ENCODE assay signal across 22 cellular contexts in genomic region chr4:126777649-126778048, GRCh38.
A peak's percentile ranks its signal among the peaks of the same experiment; 100 is the strongest.
DNase-seq lines count a peak whose midpoint lies in the region; ATAC-seq and TF ChIP-seq lines count a peak whose summit lies in the region.
"Had no signal": no experiment of that assay in that cellular context is flagged by ENCODE, and none has a peak within 500 bp of the region (broad histone marks: within the 10 kb centered on the region; RNA-seq: fewer than 3 reads in every experiment).

No MANE protein-coding gene starts in this region.

- intact Hi-C loops in left cardiac atrium (cut with DNase I) = no loop called here
- intact Hi-C loops in lower leg skin (cut with DNase I; ENCODE audit: low total_unique reads) = no loop called here

- no peaks in the 10 kb centered on the region for H3K36me3 Mint-ChIP-seq in osteocyte (ENCODE audit: unreplicated experiment)
- H3K36me3 Mint-ChIP-seq in endothelial cell (ENCODE audit: low read depth, unreplicated experiment) = no peaks in the 10 kb centered on the region
- H3K36me3 Mint-ChIP-seq: stimulated activated memory B cell treated with anti-CD40 and anti-IgM and Interleukin-4, amounts not matched to agents 10 μg/mL and 1 μg/mL and 100 μg/mL, for 72 hours had no signal

- 32 to 43% methylated on average over 1 of the region's 1 CpG for WGBS in lower leg skin, 2 donors

- no peak for TF ChIP-seq POLR2A in lower leg skin (IDR thresholded peaks at IDR 0.05)

- ATAC-seq in SK-N-SH treated with all-trans-retinoic acid at 6 μM for 48 hours = peak; percentile 86
- ATAC-seq in left cardiac atrium = no peak
- ATAC-seq: activated T-cell treated with anti-CD3 and anti-CD28 coated beads, Interleukin-2, amount 50 U/mL, for 4 hours; natural killer cell treated with Interleukin-12 subunit alpha and Interleukin-12 subunit beta and Interleukin-15 and Interleukin-18, amount 100 ng/mL, for 72 hours; stimulated activated memory B cell treated with anti-CD40 and anti-IgM and Interleukin-4, amounts not matched to agents 10 μg/mL and 1 μg/mL and 100 μg/mL, for 72 hours had no signal

- H3K27me3 Mint-ChIP-seq in osteocyte (ENCODE audit: unreplicated experiment) (no peaks in the 10 kb centered on the region), endothelial cell (ENCODE audit: unreplicated experiment) (peaks cover 1% of the 10 kb centered on the region)
- H3K27me3 Mint-ChIP-seq: activated CD4-positive, alpha-beta T cell treated with anti-CD3 and anti-CD28 coated beads, Interleukin-2, amount 10 ng/mL, durations not matched to agents 7 days and 5 days; CD4-positive, alpha-beta T cell; natural killer cell treated with Interleukin-12 subunit alpha and Interleukin-12 subunit beta and Interleukin-15 and Interleukin-18, amount 100 ng/mL, for 72 hours; stimulated activated memory B cell treated with anti-CD40 and anti-IgM and Interleukin-4, amounts not matched to agents 10 μg/mL and 1 μg/mL and 100 μg/mL, for 72 hours had no signal

- H3K4me1 Mint-ChIP-seq in osteocyte (ENCODE audit: unreplicated experiment) (peaks cover 24% of the 10 kb centered on the region), endothelial cell (ENCODE audit: unreplicated experiment) (no peaks in the 10 kb centered on the region)
- H3K4me1 Mint-ChIP-seq: activated CD4-positive, alpha-beta T cell treated with anti-CD3 and anti-CD28 coated beads, Interleukin-2, amount 10 ng/mL, durations not matched to agents 7 days and 5 days; stimulated activated memory B cell treated with anti-CD40 and anti-IgM and Interleukin-4, amounts not matched to agents 10 μg/mL and 1 μg/mL and 100 μg/mL, for 72 hours had no signal

- TF ChIP-seq CTCF in epithelial cell of proximal tubule (conservative IDR thresholded peaks at IDR 0.05; ENCODE audit: low read depth, low read length) (no peak), osteocyte (IDR thresholded peaks at IDR 0.05) (no peak), endothelial cell (IDR thresholded peaks at IDR 0.05; ENCODE audit: unreplicated experiment) (no peak), lower leg skin (IDR thresholded peaks at IDR 0.05) (no peak)

- no peaks in the 10 kb centered on the region for H3K9me3 Mint-ChIP-seq in osteocyte (ENCODE audit: unreplicated experiment)
- no peaks in the 10 kb centered on the region for H3K9me3 Mint-ChIP-seq in endothelial cell (ENCODE audit: unreplicated experiment)
- H3K9me3 Mint-ChIP-seq: activated CD4-positive, alpha-beta T cell treated with anti-CD3 and anti-CD28 coated beads, Interleukin-2, amount 10 ng/mL, durations not matched to agents 7 days and 5 days; activated T-cell treated with anti-CD3 and anti-CD28 coated beads, Interleukin-2, amount 50 U/mL, for 4 hours had no signal

- DNase-seq in GM04504 (ENCODE audit: low read depth) (peak; percentile 64), epithelial cell of proximal tubule (ENCODE audit: low read depth) (no peak), osteocyte (ENCODE audit: extremely low spot score, unreplicated experiment) (no peak), left cardiac atrium (no peak), endothelial cell (ENCODE audit: low spot score) (no peak), lower leg skin (ENCODE audit: low spot score in 2 of 2) (no peak)
- no peak for DNase-seq in activated CD4-positive, CD25-positive, alpha-beta regulatory T cell treated with anti-CD3 and anti-CD28 coated beads, Interleukin-2, amount 50 U/mL, for 72 hours
- DNase-seq: activated CD4-positive, alpha-beta T cell treated with anti-CD3 and anti-CD28 coated beads, Interleukin-2, amount 10 ng/mL, durations not matched to agents 7 days and 5 days; activated T-cell treated with anti-CD3 and anti-CD28 coated beads, Interleukin-2, amount 50 U/mL, for 4 hours; amygdala; CD4-positive, alpha-beta T cell; GOT3; heart right ventricle; Karpas-422; NCI-H187; NCI-H526 treated with DMSO at 0.1 percent for 48 hours; right cardiac atrium; stimulated activated CD4-positive, alpha-beta T cell treated with anti-CD3 and anti-CD28 coated beads, Interleukin-4, amount 100 ng/mL, for 24 hours; T1000 had no signal

- no peak overlapping the region for H3K4me3 Mint-ChIP-seq in osteocyte (ENCODE audit: unreplicated experiment)
- H3K4me3 Mint-ChIP-seq in endothelial cell (ENCODE audit: unreplicated experiment) = no peak overlapping the region
- H3K4me3 Mint-ChIP-seq: activated CD4-positive, alpha-beta T cell treated with anti-CD3 and anti-CD28 coated beads, Interleukin-2, amount 10 ng/mL, durations not matched to agents 7 days and 5 days; activated T-cell treated with anti-CD3 and anti-CD28 coated beads, Interleukin-2, amount 50 U/mL, for 4 hours; CD4-positive, alpha-beta T cell; natural killer cell treated with Interleukin-12 subunit alpha and Interleukin-12 subunit beta and Interleukin-15 and Interleukin-18, amount 100 ng/mL, for 72 hours; stimulated activated memory B cell treated with anti-CD40 and anti-IgM and Interleukin-4, amounts not matched to agents 10 μg/mL and 1 μg/mL and 100 μg/mL, for 72 hours had no signal

- H3K27ac Mint-ChIP-seq in osteocyte (ENCODE audit: unreplicated experiment) (peak overlapping the region; percentile 82), endothelial cell (ENCODE audit: unreplicated experiment) (no peak overlapping the region)
- H3K27ac Mint-ChIP-seq: activated CD4-positive, alpha-beta T cell treated with anti-CD3 and anti-CD28 coated beads, Interleukin-2, amount 10 ng/mL, durations not matched to agents 7 days and 5 days; CD4-positive, alpha-beta T cell; natural killer cell treated with Interleukin-12 subunit alpha and Interleukin-12 subunit beta and Interleukin-15 and Interleukin-18, amount 100 ng/mL, for 72 hours; stimulated activated memory B cell treated with anti-CD40 and anti-IgM and Interleukin-4, amounts not matched to agents 10 μg/mL and 1 μg/mL and 100 μg/mL, for 72 hours had no signal

- H3K4me3 ChIP-seq in epithelial cell of proximal tubule (ENCODE audit: low read depth, low read length) = peak overlapping the region; percentile 27
- H3K4me3 ChIP-seq in lower leg skin (ENCODE audit: low read depth, poor library complexity, severe bottlenecking) = no peak overlapping the region
- H3K4me3 ChIP-seq: heart right ventricle had no signal

TF ChIP-seq in SK-N-SH treated with all-trans-retinoic acid at 6 μM for 48 hours, 23 proteins besides CTCF, POLR2A, EP300 and RAD21 (continues in another document):
- TF ChIP-seq TCF4 (CRISPR knock-in tag; IDR thresholded peaks at IDR 0.05; ENCODE audit: borderline replicate concordance) (no peak), GLIS3 (CRISPR knock-in tag; IDR thresholded peaks at IDR 0.05) (no peak), ZNF70 (CRISPR knock-in tag; IDR thresholded peaks at IDR 0.05) (no peak), POU6F1 (CRISPR knock-in tag; IDR thresholded peaks at IDR 0.05; ENCODE audit: borderline replicate concordance, low read depth) (no peak), ZNF8 (CRISPR knock-in tag; IDR thresholded peaks at IDR 0.05) (no peak), CSDC2 (CRISPR knock-in tag; IDR thresholded peaks at IDR 0.05) (no peak), PATZ1 (CRISPR knock-in tag; IDR thresholded peaks at IDR 0.05; ENCODE audit: borderline replicate concordance) (no peak), ARNTL (CRISPR knock-in tag; IDR thresholded peaks at IDR 0.05; ENCODE audit: borderline replicate concordance, low read depth) (no peak)
